ENCODE assay signal across 20 cellular contexts in genomic region chr10:70441877-70442205, GRCh38. TPM values are rescaled to one million over a fixed set of nuclear protein-coding genes. Genes with fewer than 3 reads are reported as not detected.
DNase-seq lines count a peak whose midpoint lies in the region; ATAC-seq and TF ChIP-seq lines count a peak whose summit lies in the region.
"Had no signal": no experiment of that assay in that cellular context is flagged by ENCODE, and none has a peak within 500 bp of the region (broad histone marks: within the 10 kb centered on the region; RNA-seq: fewer than 3 reads in every experiment).

No MANE protein-coding gene starts in this region.

- intact Hi-C loops in posterior vena cava (cut with DNase I), result no loop called here
- intact Hi-C loops in lower leg skin (cut with DNase I; ENCODE audit: low total_unique reads), result no loop called here
- intact Hi-C loops in PC-3 (cut with micrococcal nuclease), result no loop called here

- H3K36me3 Mint-ChIP-seq in GM23338 (ENCODE audit: low read depth), result peaks cover 8% of the 10 kb centered on the region; the same call in 1 of the 3 replicates
- H3K36me3 Mint-ChIP-seq in brain, result peaks cover 5% of the 10 kb centered on the region

- H3F3A ChIP-seq in GM23338 (replicated peaks; ENCODE audit: low read depth), result peaks cover 26% of the 10 kb centered on the region
- H3F3A ChIP-seq in PC-3 (ENCODE audit: low read length, unreplicated experiment), result no peaks in the 10 kb centered on the region

- H3K4me3 Mint-ChIP-seq in GM23338 (peak overlapping the region; percentile 69), brain (peak overlapping the region in 3 of 5 experiments; percentile 15 to 49 (median 36))
- H3K4me3 Mint-ChIP-seq: activated naive CD4-positive, alpha-beta T cell treated with anti-CD3 and anti-CD28 coated beads for 36 hours; T-helper 2 cell treated with Interferon-gamma antibody and Interleukin-4, amounts not matched to agents 5 μg/mL and 100 μg/mL, for 36 hours had no signal

- H2AFZ ChIP-seq in GM23338 (0 out of 2 replicates have a peak overlapping the region, but pooled peaks have one; percentile 79), PC-3 (ENCODE audit: low read length) (no peak overlapping the region)

- H3K4me1 Mint-ChIP-seq in GM23338 (peaks cover 52% of the 10 kb centered on the region), brain (peaks cover 29% of the 10 kb centered on the region)

- H3K79me2 ChIP-seq in GM23338 (replicated peaks; ENCODE audit: insufficient read depth), result peaks cover 38% of the 10 kb centered on the region
- H3K79me2 ChIP-seq in PC-3 (ENCODE audit: low read length), result no peaks in the 10 kb centered on the region

- H4K20me1 ChIP-seq in GM23338 (replicated peaks; ENCODE audit: insufficient read depth), result peaks cover 11% of the 10 kb centered on the region; the same call in 1 of the 2 replicates
- H4K20me1 ChIP-seq in PC-3 (ENCODE audit: low read length), result no peaks in the 10 kb centered on the region

- H3K27ac Mint-ChIP-seq in GM23338 (no peak overlapping the region; the same call in 1 of the 2 replicates), brain (no peak overlapping the region)
- H3K27ac Mint-ChIP-seq: activated naive CD4-positive, alpha-beta T cell treated with anti-CD3 and anti-CD28 coated beads for 36 hours; T-helper 2 cell treated with Interferon-gamma antibody and Interleukin-4, amounts not matched to agents 5 μg/mL and 100 μg/mL, for 36 hours had no signal

- CTCF ChIA-PET in PC-3 (lab: Charles Lee), result no interaction called here

- peak overlapping the region; percentile 89 for H3K27ac ChIP-seq in GM23338 (ENCODE audit: low read depth)
- H3K27ac ChIP-seq in PC-3 (ENCODE audit: low read length), result no peak overlapping the region
- H3K27ac ChIP-seq: C4-2B, prostate gland had no signal

- ATAC-seq in GM23338 (peak; percentile 53), GM19463 (IDR thresholded peaks at IDR 0.05; ENCODE audit: unreplicated experiment) (no peak), PC-3 (no peak; the same call in 1 of the 2 replicates), GM18868 (IDR thresholded peaks at IDR 0.05; ENCODE audit: unreplicated experiment) (no peak)

- H3K9me2 ChIP-seq in GM23338 (ENCODE audit: insufficient read depth), result no peaks in the 10 kb centered on the region
- no peaks in the 10 kb centered on the region for H3K9me2 ChIP-seq in PC-3 (replicated peaks; ENCODE audit: low read length)

- DNase-seq in GM23338 (ENCODE audit: low spot score) (peak; percentile 61), islet precursor cell (peak; percentile 72), posterior vena cava (ENCODE audit: low spot score) (peak; percentile 19), lower leg skin (ENCODE audit: low spot score in 2 of 2) (no peak), PC-3 (no peak)
- DNase-seq: activated CD8-positive, alpha-beta memory T cell treated with anti-CD3 and anti-CD28 coated beads, Interleukin-2, amount 50 U/mL, for 48 hours; activated naive CD4-positive, alpha-beta T cell treated with anti-CD3 and anti-CD28 coated beads for 36 hours; dermis blood vessel endothelial cell; NCI-H446 treated with DMSO at 0.1 percent for 48 hours; trophoblast cell had no signal

- TF ChIP-seq POLR2A in lower leg skin (IDR thresholded peaks at IDR 0.05), result no peak

- POLR2A ChIA-PET in PC-3 (lab: Charles Lee; ENCODE audit: unreplicated experiment), result no interaction called here

- peak overlapping the region; percentile 96 for H3K4me2 ChIP-seq in GM23338
- H3K4me2 ChIP-seq in PC-3 (ENCODE audit: low read length), result no peak overlapping the region

- H3K27me3 Mint-ChIP-seq in GM23338 (ENCODE audit: insufficient read depth, low read depth, poor library complexity), result peaks cover 53% of the 10 kb centered on the region
- peaks cover 67% of the 10 kb centered on the region for H3K27me3 Mint-ChIP-seq in brain

- 16 to 23% methylated on average over 12 of the region's 12 CpGs for WGBS in lower leg skin, 2 donors

- no peaks in the 10 kb centered on the region for H3K36me3 ChIP-seq in GM23338 (ENCODE audit: insufficient read depth)
- H3K36me3 ChIP-seq in PC-3 (ENCODE audit: low read depth, low read length), result no peaks in the 10 kb centered on the region
- H3K36me3 ChIP-seq: HAP-1, prostate gland had no signal

- peaks cover 47% of the 10 kb centered on the region for H3K4me1 ChIP-seq in GM23338 (ENCODE audit: insufficient read depth)
- H3K4me1 ChIP-seq in PC-3 (ENCODE audit: insufficient read depth, low read length), result no peaks in the 10 kb centered on the region
- H3K4me1 ChIP-seq: HAP-1, prostate gland had no signal

- peaks cover 22% of the 10 kb centered on the region for H3K27me3 ChIP-seq in GM23338 (ENCODE audit: insufficient read depth)
- H3K27me3 ChIP-seq in PC-3 (ENCODE audit: low read length), result no peaks in the 10 kb centered on the region

- no peaks in the 10 kb centered on the region for H3K9me3 ChIP-seq in PC-3 (ENCODE audit: low read length)
- H3K9me3 ChIP-seq: HAP-1, prostate gland had no signal

- no peak for TF ChIP-seq CTCF in GM23338 (conservative IDR thresholded peaks at IDR 0.05; ENCODE audit: low read depth in 2 of 2)
- TF ChIP-seq CTCF in brain (conservative IDR thresholded peaks at IDR 0.05), result no peak
- no peak for TF ChIP-seq CTCF in lower leg skin (IDR thresholded peaks at IDR 0.05)
- no peak for TF ChIP-seq CTCF in PC-3 (conservative IDR thresholded peaks at IDR 0.05; ENCODE audit: low read depth, low read length)

- no TSS peak for BruUV-seq in PC-3 (replicated peaks; lab: Mats Ljungman, UMichigan)

- H3K9ac ChIP-seq in PC-3 (ENCODE audit: low read length), result no peak overlapping the region

- peak overlapping the region; percentile 78 for H3K4me3 ChIP-seq in GM23338
- no peak overlapping the region for H3K4me3 ChIP-seq in lower leg skin (ENCODE audit: low read depth, poor library complexity, severe bottlenecking)
- no peak overlapping the region for H3K4me3 ChIP-seq in PC-3 (ENCODE audit: low read length)

- H3K9me3 Mint-ChIP-seq in GM23338, result no peaks in the 10 kb centered on the region; the same call in 2 of the 3 replicates
- H3K9me3 Mint-ChIP-seq in brain, result peaks cover 0 to 9% (median 2%) of the 10 kb centered on the region in 5 experiments
- H3K9me3 Mint-ChIP-seq: activated naive CD4-positive, alpha-beta T cell treated with anti-CD3 and anti-CD28 coated beads for 36 hours; T-helper 2 cell treated with Interferon-gamma antibody and Interleukin-4, amounts not matched to agents 5 μg/mL and 100 μg/mL, for 36 hours had no signal

TF ChIP-seq in GM23338, 12 proteins besides CTCF, POLR2A, EP300 and RAD21:
- TF ChIP-seq EZH2 (IDR thresholded peaks at IDR 0.05; ENCODE audit: low read depth, unreplicated experiment) (no peak), EZH2phosphoT487 (IDR thresholded peaks at IDR 0.05; ENCODE audit: unreplicated experiment) (no peak), JUNB (IDR thresholded peaks at IDR 0.05; ENCODE audit: unreplicated experiment) (no peak), NANOG (IDR thresholded peaks at IDR 0.05; ENCODE audit: borderline replicate concordance) (no peak), ZNF331 (CRISPR knock-in tag; IDR thresholded peaks at IDR 0.05; ENCODE audit: low read depth) (no peak), ZNF114 (CRISPR knock-in tag; IDR thresholded peaks at IDR 0.05) (no peak), ETS1 (IDR thresholded peaks at IDR 0.05) (no peak)

RNA-seq across cellular contexts. Expression of gene NODAL, which starts 0.4 kb away (rescaled TPM):
- total RNA-seq in GM23338 (2014; rRNA removed; shearing (Covaris generic)), result 28.4 and 29.9 TPM in 2 replicates
- polyA plus RNA-seq in GM23338 (2016; fragmentation: Nextera tagmentation; extraction: Ambion mirVana), result 11.2 and 12.0 TPM in 2 replicates
- polyA plus RNA-seq in brain (ENCODE audit: insufficient read depth, low read depth, low replicate concordance), result 1.3 TPM
- not detected for total RNA-seq in posterior vena cava
- total RNA-seq in lower leg skin, result not detected
- not detected in 2 replicates for total RNA-seq in PC-3 (2014; rRNA removed)
- total RNA-seq: activated naive CD4-positive, alpha-beta T cell treated with anti-CD3 and anti-CD28 coated beads for 36 hours; dermis blood vessel endothelial cell; glomerular endothelial cell; HT1080; M059J; prostate gland had no signal

RNA-seq across cellular contexts. Expression of gene PALD1, which starts 36.7 kb away (rescaled TPM):
- total RNA-seq in GM23338 (2014; rRNA removed; shearing (Covaris generic)), result 48.7 and 58.2 TPM in 2 replicates
- 11.1 and 11.9 TPM in 2 replicates for polyA plus RNA-seq in GM23338 (2016; fragmentation: Nextera tagmentation; extraction: Ambion mirVana)
- 6.4 TPM for polyA plus RNA-seq in brain (ENCODE audit: insufficient read depth, low read depth, low replicate concordance)
- total RNA-seq in posterior vena cava, result 1 to 10 TPM; 6.7 to 7.4 TPM
- 1 to 10 TPM; 6.0 to 9.7 (median 6.4) TPM for total RNA-seq in lower leg skin
- total RNA-seq in PC-3 (2014; rRNA removed), result 0.46 and 0.80 TPM in 2 replicates

RNA-seq across cellular contexts. Expression of gene EIF4EBP2, which starts 37.9 kb away (rescaled TPM):
- 131 and 138 TPM in 2 replicates for total RNA-seq in GM23338 (2014; rRNA removed; shearing (Covaris generic))
- polyA plus RNA-seq in GM23338 (2016; fragmentation: Nextera tagmentation; extraction: Ambion mirVana) (40.5 and 42.0 TPM in 2 replicates), brain (ENCODE audit: insufficient read depth, low read depth, low replicate concordance) (51.9 TPM)
- total RNA-seq in posterior vena cava (10 to 100 TPM; 50.1 to 55.5 TPM), lower leg skin (10 to 100 TPM; 40.2 to 68.0 (median 58.9) TPM), PC-3 (2014; rRNA removed) (29.2 and 32.6 TPM in 2 replicates)

RNA-seq across cellular contexts. Expression of gene LRRC20, which starts 59.4 kb away (rescaled TPM):
- total RNA-seq in GM23338 (2014; rRNA removed; shearing (Covaris generic)), result 43.3 and 43.9 TPM in 2 replicates
- polyA plus RNA-seq in GM23338 (2016; fragmentation: Nextera tagmentation; extraction: Ambion mirVana) (5.9 and 7.1 TPM in 2 replicates), brain (ENCODE audit: insufficient read depth, low read depth, low replicate concordance) (58.5 TPM)
- total RNA-seq in posterior vena cava (1 to 10 TPM; 3.1 to 3.9 TPM), lower leg skin (1 to 10 TPM; 4.0 to 7.6 (median 5.9) TPM), PC-3 (2014; rRNA removed) (58.7 and 59.0 TPM in 2 replicates)

Comparison
In these comparisons a context has a peak if more than half of its experiments do, and no peak if none do; other contexts are left out.
1. DNase-seq: peak in GM23338 (single experiment), islet precursor cell (single experiment) and posterior vena cava (single experiment); none in lower leg skin (0 of 2) and PC-3 (single experiment).
2. RNA of gene NODAL, which starts 0.4 kb away (total RNA-seq): 28.4 to 29.9 TPM in GM23338; not detected in posterior vena cava, not detected in lower leg skin and not detected in PC-3; every median in the first group is over 10 times any median in the second.